In the genomic region with DNA sequence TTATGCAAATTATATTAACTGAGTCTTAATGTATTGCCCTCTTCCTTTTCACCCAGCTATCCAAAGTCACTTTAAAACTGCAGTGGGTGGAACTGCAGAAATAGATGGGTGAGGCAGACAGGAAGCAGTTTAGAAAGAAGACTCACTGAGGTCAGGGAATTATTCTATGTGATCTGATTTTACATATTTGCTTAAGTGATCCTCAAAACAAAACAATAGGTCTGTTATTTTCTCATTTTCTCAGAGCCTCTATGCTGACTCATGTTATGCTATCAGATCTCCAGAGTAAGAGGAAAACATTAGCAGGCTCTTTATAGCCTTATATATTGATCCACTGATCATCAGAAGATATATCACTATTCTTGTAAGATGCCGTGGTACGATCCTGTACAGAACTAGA, we compare ENCODE assay signal across 1 cellular context.
TF ChIP-seq lines count a peak whose summit lies in the region.

No MANE protein-coding gene starts in this region.

TF ChIP-seq in K562, 482 proteins besides CTCF, POLR2A, EP300 and RAD21 (continued from another document):
- TF ChIP-seq ZNF57 (CRISPR knock-in tag; IDR thresholded peaks at IDR 0.05) = no peak
- TF ChIP-seq NFE2L1 (tag; IDR thresholded peaks at IDR 0.05; ENCODE audit: borderline replicate concordance, low read depth) = no peak
- TF ChIP-seq, protein P1, sequence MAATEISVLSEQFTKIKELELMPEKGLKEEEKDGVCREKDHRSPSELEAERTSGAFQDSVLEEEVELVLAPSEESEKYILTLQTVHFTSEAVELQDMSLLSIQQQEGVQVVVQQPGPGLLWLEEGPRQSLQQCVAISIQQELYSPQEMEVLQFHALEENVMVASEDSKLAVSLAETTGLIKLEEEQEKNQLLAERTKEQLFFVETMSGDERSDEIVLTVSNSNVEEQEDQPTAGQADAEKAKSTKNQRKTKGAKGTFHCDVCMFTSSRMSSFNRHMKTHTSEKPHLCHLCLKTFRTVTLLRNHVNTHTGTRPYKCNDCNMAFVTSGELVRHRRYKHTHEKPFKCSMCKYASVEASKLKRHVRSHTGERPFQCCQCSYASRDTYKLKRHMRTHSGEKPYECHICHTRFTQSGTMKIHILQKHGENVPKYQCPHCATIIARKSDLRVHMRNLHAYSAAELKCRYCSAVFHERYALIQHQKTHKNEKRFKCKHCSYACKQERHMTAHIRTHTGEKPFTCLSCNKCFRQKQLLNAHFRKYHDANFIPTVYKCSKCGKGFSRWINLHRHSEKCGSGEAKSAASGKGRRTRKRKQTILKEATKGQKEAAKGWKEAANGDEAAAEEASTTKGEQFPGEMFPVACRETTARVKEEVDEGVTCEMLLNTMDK (IDR thresholded peaks at IDR 0.05; ENCODE audit: borderline replicate concordance, insufficient read depth, low read depth, low read length, poor library complexity, severe bottlenecking) = no peak
- no peak for TF ChIP-seq RFX5 (IDR thresholded peaks at IDR 0.05; ENCODE audit: low read depth, low read length)
- no peak for TF ChIP-seq E2F3 (CRISPR knock-in tag; IDR thresholded peaks at IDR 0.05)
- no peak for TF ChIP-seq NR4A1 (CRISPR knock-in tag; IDR thresholded peaks at IDR 0.05)
- no peak for TF ChIP-seq NR4A1 (tag; IDR thresholded peaks at IDR 0.05)
- no peak for TF ChIP-seq JUND (IDR thresholded peaks at IDR 0.05; ENCODE audit: borderline replicate concordance, low read depth, low read length)
- TF ChIP-seq JUND (tag; IDR thresholded peaks at IDR 0.05; ENCODE audit: borderline replicate concordance, low read depth, low read length) = peak; percentile 56; the same call in 1 of the 3 replicates
- 0 out of 4 replicates have a peak, but pooled peaks of 1 of the 2 experiments have one; percentile 25 for TF ChIP-seq FOXA3 (CRISPR knock-in tag; conservative IDR thresholded peaks at IDR 0.05 in 1 of 2, IDR thresholded peaks at IDR 0.05 in 1 of 2)
- no peak for TF ChIP-seq JUN (IDR thresholded peaks at IDR 0.05; ENCODE audit: borderline replicate concordance, low read depth, low read length)
- TF ChIP-seq JUN (CRISPR knock-in tag; IDR thresholded peaks at IDR 0.05; ENCODE audit: borderline replicate concordance) = no peak
- TF ChIP-seq NFE2 (IDR thresholded peaks at IDR 0.05; ENCODE audit: low read depth) = peak; percentile 77
- TF ChIP-seq, protein P2, sequence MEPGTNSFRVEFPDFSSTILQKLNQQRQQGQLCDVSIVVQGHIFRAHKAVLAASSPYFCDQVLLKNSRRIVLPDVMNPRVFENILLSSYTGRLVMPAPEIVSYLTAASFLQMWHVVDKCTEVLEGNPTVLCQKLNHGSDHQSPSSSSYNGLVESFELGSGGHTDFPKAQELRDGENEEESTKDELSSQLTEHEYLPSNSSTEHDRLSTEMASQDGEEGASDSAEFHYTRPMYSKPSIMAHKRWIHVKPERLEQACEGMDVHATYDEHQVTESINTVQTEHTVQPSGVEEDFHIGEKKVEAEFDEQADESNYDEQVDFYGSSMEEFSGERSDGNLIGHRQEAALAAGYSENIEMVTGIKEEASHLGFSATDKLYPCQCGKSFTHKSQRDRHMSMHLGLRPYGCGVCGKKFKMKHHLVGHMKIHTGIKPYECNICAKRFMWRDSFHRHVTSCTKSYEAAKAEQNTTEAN (CRISPR knock-in tag; IDR thresholded peaks at IDR 0.05) = no peak
- no peak for TF ChIP-seq NR2C2 (CRISPR knock-in tag; IDR thresholded peaks at IDR 0.05)
- TF ChIP-seq NR2C2 (tag; IDR thresholded peaks at IDR 0.05) = no peak
- TF ChIP-seq, protein P3, sequence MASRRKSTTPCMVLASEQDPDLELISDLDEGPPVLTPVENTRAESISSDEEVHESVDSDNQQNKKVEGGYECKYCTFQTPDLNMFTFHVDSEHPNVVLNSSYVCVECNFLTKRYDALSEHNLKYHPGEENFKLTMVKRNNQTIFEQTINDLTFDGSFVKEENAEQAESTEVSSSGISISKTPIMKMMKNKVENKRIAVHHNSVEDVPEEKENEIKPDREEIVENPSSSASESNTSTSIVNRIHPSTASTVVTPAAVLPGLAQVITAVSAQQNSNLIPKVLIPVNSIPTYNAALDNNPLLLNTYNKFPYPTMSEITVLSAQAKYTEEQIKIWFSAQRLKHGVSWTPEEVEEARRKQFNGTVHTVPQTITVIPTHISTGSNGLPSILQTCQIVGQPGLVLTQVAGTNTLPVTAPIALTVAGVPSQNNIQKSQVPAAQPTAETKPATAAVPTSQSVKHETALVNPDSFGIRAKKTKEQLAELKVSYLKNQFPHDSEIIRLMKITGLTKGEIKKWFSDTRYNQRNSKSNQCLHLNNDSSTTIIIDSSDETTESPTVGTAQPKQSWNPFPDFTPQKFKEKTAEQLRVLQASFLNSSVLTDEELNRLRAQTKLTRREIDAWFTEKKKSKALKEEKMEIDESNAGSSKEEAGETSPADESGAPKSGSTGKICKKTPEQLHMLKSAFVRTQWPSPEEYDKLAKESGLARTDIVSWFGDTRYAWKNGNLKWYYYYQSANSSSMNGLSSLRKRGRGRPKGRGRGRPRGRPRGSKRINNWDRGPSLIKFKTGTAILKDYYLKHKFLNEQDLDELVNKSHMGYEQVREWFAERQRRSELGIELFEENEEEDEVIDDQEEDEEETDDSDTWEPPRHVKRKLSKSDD (conservative IDR thresholded peaks at IDR 0.05; ENCODE audit: low read length) = no peak
- TF ChIP-seq MAFG (tag; conservative IDR thresholded peaks at IDR 0.05) = peak; percentile 71
- no peak for TF ChIP-seq EP400 (IDR thresholded peaks at IDR 0.05)
